18 cellular contexts compared by ENCODE assay signal in genomic region chr3:185328324-185329004, GRCh38. TPM values are rescaled to one million over a fixed set of nuclear protein-coding genes. Genes with fewer than 3 reads are reported as not detected.
DNase-seq lines count a peak whose midpoint lies in the region; ATAC-seq and TF ChIP-seq lines count a peak whose summit lies in the region.
"Had no signal": no experiment of that assay in that cellular context is flagged by ENCODE, and none has a peak within 500 bp of the region (broad histone marks: within the 10 kb centered on the region; RNA-seq: fewer than 3 reads in every experiment).

No MANE protein-coding gene starts in this region.

- POLR2A ChIA-PET in CD8-positive, alpha-beta T cell (lab: Charles Lee), result no interaction called here

- CTCF ChIA-PET in CD8-positive, alpha-beta T cell (lab: Charles Lee), result no interaction called here

- peak overlapping the region; percentile 59 for H3K27ac Mint-ChIP-seq in endothelial cell (ENCODE audit: unreplicated experiment)
- no peak overlapping the region for H3K27ac Mint-ChIP-seq in CD8-positive, alpha-beta T cell
- H3K27ac Mint-ChIP-seq: activated naive CD8-positive, alpha-beta T cell treated with anti-CD3 and anti-CD28 coated beads for 36 hours had no signal

- H3K4me3 Mint-ChIP-seq in endothelial cell (ENCODE audit: unreplicated experiment), result no peak overlapping the region
- H3K4me3 Mint-ChIP-seq in CD8-positive, alpha-beta T cell, result no peak overlapping the region
- H3K4me3 Mint-ChIP-seq: activated naive CD8-positive, alpha-beta T cell treated with anti-CD3 and anti-CD28 coated beads for 36 hours had no signal

- H3K27me3 Mint-ChIP-seq in endothelial cell (ENCODE audit: unreplicated experiment), result no peaks in the 10 kb centered on the region
- peaks cover 2% of the 10 kb centered on the region for H3K27me3 Mint-ChIP-seq in CD8-positive, alpha-beta T cell (ENCODE audit: low read depth)
- H3K27me3 Mint-ChIP-seq: activated naive CD8-positive, alpha-beta T cell treated with anti-CD3 and anti-CD28 coated beads for 36 hours had no signal

- H3K36me3 ChIP-seq in mucosa of descending colon (ENCODE audit: low read depth), result no peaks in the 10 kb centered on the region
- no peaks in the 10 kb centered on the region for H3K36me3 ChIP-seq in CD8-positive, alpha-beta T cell (ENCODE audit: insufficient read depth, low read length)
- H3K36me3 ChIP-seq: thoracic aorta had no signal

- H3K27me3 ChIP-seq in CD8-positive, alpha-beta T cell (ENCODE audit: insufficient read depth, low read length), result no peaks in the 10 kb centered on the region

- ATAC-seq in mucosa of descending colon (peak; percentile 86), HG02885 (IDR thresholded peaks at IDR 0.05; ENCODE audit: poor library complexity, unreplicated experiment) (no peak), HG02852 (IDR thresholded peaks at IDR 0.05; ENCODE audit: unreplicated experiment) (no peak)
- no peak for ATAC-seq in CD8-positive, alpha-beta T cell
- ATAC-seq: HCT116 had no signal

- H3K4me1 ChIP-seq in mucosa of descending colon (ENCODE audit: low read depth), result peaks cover 16% of the 10 kb centered on the region
- H3K4me1 ChIP-seq in CD8-positive, alpha-beta T cell (ENCODE audit: insufficient read depth, low read length), result no peaks in the 10 kb centered on the region

- H3K9me3 ChIP-seq in mucosa of descending colon, result no peaks in the 10 kb centered on the region
- no peaks in the 10 kb centered on the region for H3K9me3 ChIP-seq in CD8-positive, alpha-beta T cell (ENCODE audit: low read length)
- H3K9me3 ChIP-seq: thoracic aorta had no signal

- H3K4me3 ChIP-seq in mucosa of descending colon, result peak overlapping the region; percentile 19
- no peak overlapping the region for H3K4me3 ChIP-seq in CD8-positive, alpha-beta T cell (ENCODE audit: low read depth, low read length)
- H3K4me3 ChIP-seq: skin epidermis, thoracic aorta had no signal

- DNase-seq in NCI-H82 (lab: John Stamatoyannopoulos, UW), result peak; percentile 18
- DNase-seq in NCI-H82 treated with DMSO at 0.1 percent for 48 hours (lab: John Stamatoyannopoulos, UW; ENCODE audit: unreplicated experiment), result no peak
- DNase-seq in endothelial cell (ENCODE audit: low spot score), result peak; percentile 4
- DNase-seq in mucosa of descending colon, result peak in 2 of 3 donors; percentile 65 to 86
- no peak for DNase-seq in NCI-H1436 (lab: John Stamatoyannopoulos, UW)
- no peak for DNase-seq in CD8-positive, alpha-beta T cell
- DNase-seq: activated CD4-positive, alpha-beta T cell treated with anti-CD3 and anti-CD28 coated beads, Interleukin-2, amount 50 U/mL, for 4 hours; activated naive CD8-positive, alpha-beta T cell treated with anti-CD3 and anti-CD28 coated beads for 36 hours; activated T-cell treated with anti-CD3 and anti-CD28 coated beads, Interleukin-2, amount 50 U/mL, for 48 hours; NCI-H2081 treated with DMSO at 0.1 percent for 48 hours; NCI-H526; nucleus accumbens had no signal

- no peak for TF ChIP-seq CTCF in endothelial cell (IDR thresholded peaks at IDR 0.05; ENCODE audit: unreplicated experiment)
- no peak for TF ChIP-seq CTCF in mucosa of descending colon (IDR thresholded peaks at IDR 0.05)
- TF ChIP-seq CTCF in CD8-positive, alpha-beta T cell (IDR thresholded peaks at IDR 0.05), result no peak

- no peaks in the 10 kb centered on the region for H3K9me3 Mint-ChIP-seq in endothelial cell (ENCODE audit: unreplicated experiment)
- no peaks in the 10 kb centered on the region for H3K9me3 Mint-ChIP-seq in CD8-positive, alpha-beta T cell
- H3K9me3 Mint-ChIP-seq: activated naive CD8-positive, alpha-beta T cell treated with anti-CD3 and anti-CD28 coated beads for 36 hours had no signal

- peaks cover 33% of the 10 kb centered on the region for H3K4me1 Mint-ChIP-seq in endothelial cell (ENCODE audit: unreplicated experiment)
- H3K4me1 Mint-ChIP-seq in CD8-positive, alpha-beta T cell (ENCODE audit: low read depth), result peaks cover 2% of the 10 kb centered on the region

- no peak overlapping the region for H3K27ac ChIP-seq in CD8-positive, alpha-beta T cell (ENCODE audit: low read depth, low read length)
- H3K27ac ChIP-seq: C4-2B, thoracic aorta had no signal

- intact Hi-C loops in mucosa of descending colon (cut with DNase I, micrococcal nuclease), result no loop called here
- intact Hi-C loops in CD8-positive, alpha-beta T cell (cut with DNase I, micrococcal nuclease), result no loop called here

- H3K36me3 Mint-ChIP-seq in endothelial cell (ENCODE audit: low read depth, unreplicated experiment), result peaks cover 4% of the 10 kb centered on the region
- H3K36me3 Mint-ChIP-seq in CD8-positive, alpha-beta T cell, result no peaks in the 10 kb centered on the region
- H3K36me3 Mint-ChIP-seq: activated naive CD8-positive, alpha-beta T cell treated with anti-CD3 and anti-CD28 coated beads for 36 hours had no signal

RNA-seq across cellular contexts. Expression of gene MAP3K13, which starts 34.5 kb away (rescaled TPM):
- total RNA-seq in endothelial cell (ENCODE audit: unreplicated experiment) (26.4 TPM), mucosa of descending colon (10 to 100 TPM; 36.4 to 61.0 (median 45.9) TPM)
- 1 to 10 TPM; 5.7 to 8.5 TPM for total RNA-seq in CD8-positive, alpha-beta T cell

Comparison
In these comparisons a context has a peak if more than half of its experiments do, and no peak if none do; other contexts are left out.
1. DNase-seq: peak in NCI-H82 (single experiment), endothelial cell (single experiment) and mucosa of descending colon (2 of 3); none in NCI-H82 treated with DMSO at 0.1 percent for 48 hours (single experiment), NCI-H1436 (single experiment) and CD8-positive, alpha-beta T cell (0 of 7).